In genomic region chr3:127848131-127849129, GRCh38 we compare ENCODE assay signal across 12 cellular contexts. TPM values are rescaled to one million over a fixed set of nuclear protein-coding genes. Genes with fewer than 3 reads are reported as not detected.
DNase-seq lines count a peak whose midpoint lies in the region; ATAC-seq and TF ChIP-seq lines count a peak whose summit lies in the region.
"Had no signal": no experiment of that assay in that cellular context is flagged by ENCODE, and none has a peak within 500 bp of the region (broad histone marks: within the 10 kb centered on the region; RNA-seq: fewer than 3 reads in every experiment).

No MANE protein-coding gene starts in this region.

- H3K4me3 Mint-ChIP-seq in GM23338: no peak overlapping the region

- ATAC-seq in GM23338 (no peak), GM21619 (IDR thresholded peaks at IDR 0.05; ENCODE audit: unreplicated experiment) (no peak), HG03469 (IDR thresholded peaks at IDR 0.05; ENCODE audit: unreplicated experiment) (no peak)
- ATAC-seq in activated CD4-positive, CD25-positive, alpha-beta regulatory T cell treated with anti-CD3 and anti-CD28 coated beads, Interleukin-2, amount 50 U/mL, for 24 hours: no peak

- H3K27ac ChIP-seq in GM23338 (ENCODE audit: low read depth) (no peak overlapping the region), neuronal stem cell (replicated peaks; ENCODE audit: low read length) (no peak overlapping the region)
- H3K27ac ChIP-seq: SJSA1 had no signal

- H2AK5ac ChIP-seq in neuronal stem cell (ENCODE audit: low read depth, low read length): no peak overlapping the region

- H2BK12ac ChIP-seq in neuronal stem cell (ENCODE audit: low read length): no peak overlapping the region

- H3K14ac ChIP-seq in neuronal stem cell (ENCODE audit: low read length): no peak overlapping the region

- H3K27me3 Mint-ChIP-seq in GM23338 (ENCODE audit: insufficient read depth, low read depth, poor library complexity): no peaks in the 10 kb centered on the region

- no peak overlapping the region for H3K23ac ChIP-seq in neuronal stem cell (ENCODE audit: low read depth, low read length, poor library complexity)

- H3K36me3 Mint-ChIP-seq in GM23338 (ENCODE audit: low read depth): no peaks in the 10 kb centered on the region

- H3K36me3 ChIP-seq in GM23338 (ENCODE audit: insufficient read depth) (no peaks in the 10 kb centered on the region), neuronal stem cell (replicated peaks in 1 of 2; ENCODE audit: control insufficient read depth in 2 of 2, insufficient read depth in 2 of 2, low read length in 2 of 2) (no peaks in the 10 kb centered on the region)
- H3K36me3 ChIP-seq: SJSA1 had no signal

- no peaks in the 10 kb centered on the region for H3K79me1 ChIP-seq in neuronal stem cell (ENCODE audit: low read depth, low read length)

- no peak overlapping the region for H2BK120ac ChIP-seq in neuronal stem cell (ENCODE audit: low read depth, low read length)

- no peaks in the 10 kb centered on the region for H4K20me1 ChIP-seq in GM23338 (replicated peaks; ENCODE audit: insufficient read depth)

- peak; percentile 17 for DNase-seq in GM23338 (ENCODE audit: low spot score)
- DNase-seq in anterior cingulate cortex (lab: John Stamatoyannopoulos, UW): peak in 48 of 58 donors; percentile 15 to 82 (median 43)
- peak; percentile 12 to 85 (median 70) for DNase-seq in head of caudate nucleus
- no peak for DNase-seq in neuronal stem cell (ENCODE audit: low spot score)
- DNase-seq in activated CD4-positive, alpha-beta T cell treated with anti-CD3 and anti-CD28 coated beads, Interleukin-2, amount 50 U/mL, for 4 hours: no peak
- DNase-seq: activated CD4-positive, alpha-beta T cell treated with anti-CD3 and anti-CD28 coated beads for 4 hours; mammary epithelial cell; NCI-H345 had no signal

- TF ChIP-seq CTCF in GM23338 (conservative IDR thresholded peaks at IDR 0.05; ENCODE audit: low read depth in 2 of 2): no peak

- no peaks in the 10 kb centered on the region for H3K9me3 Mint-ChIP-seq in GM23338

- H3K27me3 ChIP-seq in GM23338 (ENCODE audit: insufficient read depth): no peaks in the 10 kb centered on the region
- H3K27me3 ChIP-seq in neuronal stem cell (ENCODE audit: control insufficient read depth in 3 of 3, insufficient read depth in 3 of 3, low read depth in 1 of 3, low read length in 3 of 3): peaks cover 0 to 7% (median 0%) of the 10 kb centered on the region in 3 experiments
- H3K27me3 ChIP-seq: SJSA1 had no signal

- no peak overlapping the region for H3K4me3 ChIP-seq in GM23338
- H3K4me3 ChIP-seq in neuronal stem cell (ENCODE audit: low read length in 2 of 2): no peak overlapping the region
- H3K4me3 ChIP-seq: SJSA1 had no signal

- H3K27ac Mint-ChIP-seq in GM23338: no peak overlapping the region

- intact Hi-C loops in head of caudate nucleus (cut with DNase I): no loop called here

- no peak overlapping the region for H2BK5ac ChIP-seq in neuronal stem cell (ENCODE audit: low read length)

- H2AFZ ChIP-seq in GM23338 (peak overlapping the region; percentile 94), neuronal stem cell (ENCODE audit: low read length) (peak overlapping the region; percentile 47)

- H3K4me1 Mint-ChIP-seq in GM23338: peaks cover 21% of the 10 kb centered on the region

- no peak overlapping the region for H3K9ac ChIP-seq in neuronal stem cell (ENCODE audit: low read depth, low read length, poor library complexity)

- no peak overlapping the region for H4K91ac ChIP-seq in neuronal stem cell (ENCODE audit: low read depth, low read length, poor library complexity)

- WGBS in neuronal stem cell (ENCODE audit: extremely low coverage in 2 of 2, insufficient read length in 2 of 2, insufficient replicate concordance in 1 of 2), 2 donors: no CpG with 5 or more reads among the region's 9 CpGs

- no peak overlapping the region for H3K18ac ChIP-seq in neuronal stem cell (ENCODE audit: low read length)

- no peaks in the 10 kb centered on the region for H3K9me3 ChIP-seq in neuronal stem cell (replicated peaks in 1 of 2; ENCODE audit: control insufficient read depth in 2 of 2, insufficient read depth in 1 of 2, low read depth in 1 of 2, low read length in 2 of 2)
- H3K9me3 ChIP-seq: SJSA1 had no signal

- H3F3A ChIP-seq in GM23338 (replicated peaks; ENCODE audit: low read depth): no peaks in the 10 kb centered on the region

- H3K4me1 ChIP-seq in GM23338 (ENCODE audit: insufficient read depth) (peaks cover 4% of the 10 kb centered on the region), neuronal stem cell (ENCODE audit: control insufficient read depth in 2 of 2, insufficient read depth in 1 of 2, low read depth in 1 of 2, low read length in 2 of 2) (peaks cover 1 to 2% of the 10 kb centered on the region in 2 donors)
- H3K4me1 ChIP-seq: SJSA1 had no signal

- H2BK15ac ChIP-seq in neuronal stem cell (ENCODE audit: low read length): no peak overlapping the region

- no peak overlapping the region for H3K4ac ChIP-seq in neuronal stem cell (ENCODE audit: low read length)

- H4K8ac ChIP-seq in neuronal stem cell (ENCODE audit: low read depth, low read length): no peak overlapping the region

- H3K4me2 ChIP-seq in GM23338 (no peak overlapping the region), neuronal stem cell (ENCODE audit: insufficient read depth, low read length, poor library complexity, severe bottlenecking) (no peak overlapping the region)

- no peaks in the 10 kb centered on the region for H3K9me2 ChIP-seq in GM23338 (ENCODE audit: insufficient read depth)

- no peaks in the 10 kb centered on the region for H3K79me2 ChIP-seq in GM23338 (replicated peaks; ENCODE audit: insufficient read depth)

TF ChIP-seq in GM23338, 12 proteins besides CTCF, POLR2A, EP300 and RAD21 (continues in another document):
- no peak for TF ChIP-seq EZH2phosphoT487 (IDR thresholded peaks at IDR 0.05; ENCODE audit: unreplicated experiment)
- no peak for TF ChIP-seq ZNF114 (CRISPR knock-in tag; IDR thresholded peaks at IDR 0.05)
- TF ChIP-seq CREB1 (CRISPR knock-in tag; IDR thresholded peaks at IDR 0.05; ENCODE audit: low read depth): no peak
- no peak for TF ChIP-seq STAT1 (IDR thresholded peaks at IDR 0.05; ENCODE audit: unreplicated experiment)
- TF ChIP-seq EZH2 (IDR thresholded peaks at IDR 0.05; ENCODE audit: low read depth, unreplicated experiment): no peak
- TF ChIP-seq ETS1 (IDR thresholded peaks at IDR 0.05): no peak
- no peak for TF ChIP-seq POLR2AphosphoS5 (IDR thresholded peaks at IDR 0.05; ENCODE audit: low read depth)
- no peak for TF ChIP-seq JUNB (IDR thresholded peaks at IDR 0.05; ENCODE audit: unreplicated experiment)
- TF ChIP-seq REST (IDR thresholded peaks at IDR 0.05; ENCODE audit: unreplicated experiment): no peak
- no peak for TF ChIP-seq NANOG (IDR thresholded peaks at IDR 0.05; ENCODE audit: borderline replicate concordance)

RNA-seq across cellular contexts. Expression of gene MGLL, which starts 26.1 kb away (rescaled TPM):
- total RNA-seq in GM23338 (2014; rRNA removed; shearing (Covaris generic)): 0.62 and 0.83 TPM in 2 replicates
- polyA plus RNA-seq in GM23338 (2016; fragmentation: Nextera tagmentation; extraction: Ambion mirVana): 0.71 and 1.3 TPM in 2 replicates
- polyA plus RNA-seq in neuronal stem cell (2013, experiment 1 of 2): 0.25 TPM
- polyA plus RNA-seq in neuronal stem cell (2013, experiment 2 of 2): 0.44 TPM

Comparison
In these comparisons a context has a peak if more than half of its experiments do, and no peak if none do; other contexts are left out.
1. DNase-seq: peak in GM23338 (single experiment), anterior cingulate cortex (48 of 58) and head of caudate nucleus (42 of 42); none in neuronal stem cell (single experiment) and activated CD4-positive, alpha-beta T cell treated with anti-CD3 and anti-CD28 coated beads, Interleukin-2, amount 50 U/mL, for 4 hours (0 of 2).